16 cellular contexts compared by ENCODE assay signal in genomic region chrX:148371251-148371650, GRCh38.
DNase-seq lines count a peak whose midpoint lies in the region; ATAC-seq and TF ChIP-seq lines count a peak whose summit lies in the region.
"Had no signal": no experiment of that assay in that cellular context is flagged by ENCODE, and none has a peak within 500 bp of the region (broad histone marks: within the 10 kb centered on the region; RNA-seq: fewer than 3 reads in every experiment).

No MANE protein-coding gene starts in this region.

- DNase-seq in hepatocyte (ENCODE audit: low spot score), result no peak
- no peak for DNase-seq in NCI-H2171 (lab: John Stamatoyannopoulos, UW)
- no peak for DNase-seq in glutamatergic neuron
- DNase-seq: 8988T, AML-193, Calu3, DMS 273 treated with DMSO at 0.1 percent for 48 hours had no signal

- H3K27ac Mint-ChIP-seq in nephron (peak overlapping the region in 2 of 3 experiments; percentile 38 to 70), glutamatergic neuron (ENCODE audit: unreplicated experiment) (no peak overlapping the region)

- H3K9me3 ChIP-seq in Loucy (ENCODE audit: insufficient read depth, low read depth, low read length), result no peaks in the 10 kb centered on the region
- peaks cover 9% of the 10 kb centered on the region for H3K9me3 ChIP-seq in hepatocyte (ENCODE audit: low read depth)

- H3K4me3 ChIP-seq in Loucy (ENCODE audit: low read length, poor library complexity, severe bottlenecking) (no peak overlapping the region), hepatocyte (no peak overlapping the region)
- H3K4me3 ChIP-seq: BLaER1, GM12878, HAP-1 had no signal

- H3K27ac ChIP-seq in 22Rv1 (peak overlapping the region; percentile 54), hepatocyte (peak overlapping the region; percentile 58)
- H3K27ac ChIP-seq: BLaER1, HL-60 had no signal

- H3K4me1 Mint-ChIP-seq in nephron (peaks cover 3% of the 10 kb centered on the region), glutamatergic neuron (ENCODE audit: low read depth, unreplicated experiment) (no peaks in the 10 kb centered on the region)

- H3K4me2 ChIP-seq in Loucy (ENCODE audit: low read depth, low read length, poor library complexity, severe bottlenecking) (no peak overlapping the region), hepatocyte (no peak overlapping the region)

- H3K4me3 Mint-ChIP-seq in nephron (no peak overlapping the region), glutamatergic neuron (ENCODE audit: unreplicated experiment) (no peak overlapping the region)

- no peaks in the 10 kb centered on the region for H3K9me2 ChIP-seq in Loucy (replicated peaks; ENCODE audit: low read depth, low read length)
- H3K9me2 ChIP-seq in hepatocyte (replicated peaks; ENCODE audit: insufficient read depth), result no peaks in the 10 kb centered on the region

- peaks cover 25% of the 10 kb centered on the region for H3K9me3 Mint-ChIP-seq in nephron
- no peaks in the 10 kb centered on the region for H3K9me3 Mint-ChIP-seq in glutamatergic neuron (ENCODE audit: unreplicated experiment)

- no peak overlapping the region for H3K9ac ChIP-seq in Loucy (ENCODE audit: low read depth, low read length, poor library complexity, severe bottlenecking)
- H3K9ac ChIP-seq: BLaER1 had no signal

- H3K4me1 ChIP-seq in Loucy (ENCODE audit: insufficient read depth, low read length, poor library complexity, severe bottlenecking) (peaks cover 20% of the 10 kb centered on the region), hepatocyte (ENCODE audit: insufficient read depth) (peaks cover 3% of the 10 kb centered on the region)

- no peaks in the 10 kb centered on the region for H3K36me3 Mint-ChIP-seq in nephron (ENCODE audit: low read depth)
- no peaks in the 10 kb centered on the region for H3K36me3 Mint-ChIP-seq in glutamatergic neuron (ENCODE audit: unreplicated experiment)

- H2AFZ ChIP-seq in Loucy (ENCODE audit: low read length), result peak overlapping the region; percentile 59; the same call in 1 of the 2 replicates
- H2AFZ ChIP-seq in hepatocyte, result no peak overlapping the region

- no peak for TF ChIP-seq CTCF in 22Rv1 (IDR thresholded peaks at IDR 0.05)
- TF ChIP-seq CTCF in Loucy (conservative IDR thresholded peaks at IDR 0.05; ENCODE audit: low read length), result no peak
- no peak for TF ChIP-seq CTCF in hepatocyte (IDR thresholded peaks at IDR 0.05; ENCODE audit: poor library complexity)
- TF ChIP-seq CTCF in nephron (IDR thresholded peaks at IDR 0.05; ENCODE audit: unreplicated experiment in 3 of 3), result no peak
- TF ChIP-seq CTCF in glutamatergic neuron (IDR thresholded peaks at IDR 0.05; ENCODE audit: partially characterized antibody, unreplicated experiment), result no peak

- no peaks in the 10 kb centered on the region for H3K79me2 ChIP-seq in Loucy (ENCODE audit: insufficient read depth, low read length)
- H3K79me2 ChIP-seq in hepatocyte, result no peaks in the 10 kb centered on the region

- H3K27me3 Mint-ChIP-seq in nephron (ENCODE audit: low read depth), result no peaks in the 10 kb centered on the region
- no peaks in the 10 kb centered on the region for H3K27me3 Mint-ChIP-seq in glutamatergic neuron (ENCODE audit: unreplicated experiment)

- 70% methylated on average over 2 of the region's 2 CpGs for WGBS in hepatocyte (ENCODE audit: low lambda C conversion rate, missing lambda C conversion rate)

- no peaks in the 10 kb centered on the region for H3F3A ChIP-seq in Loucy (ENCODE audit: low read depth)

- H3K36me3 ChIP-seq in Loucy (ENCODE audit: insufficient read depth, low read length) (no peaks in the 10 kb centered on the region), hepatocyte (replicated peaks; ENCODE audit: insufficient read depth, low read depth) (no peaks in the 10 kb centered on the region)
- H3K36me3 ChIP-seq: BLaER1, HAP-1 had no signal

- no peaks in the 10 kb centered on the region for H4K20me1 ChIP-seq in Loucy (ENCODE audit: insufficient read depth, low read length, poor library complexity, severe bottlenecking)
- no peaks in the 10 kb centered on the region for H4K20me1 ChIP-seq in hepatocyte (ENCODE audit: insufficient read depth, poor library complexity, severe bottlenecking)
- H4K20me1 ChIP-seq: BLaER1 had no signal

- ATAC-seq in HG02759 (IDR thresholded peaks at IDR 0.05; ENCODE audit: unreplicated experiment) (no peak), GM19467 (IDR thresholded peaks at IDR 0.05; ENCODE audit: unreplicated experiment) (no peak)
- ATAC-seq: GM12878 had no signal

- H3K27me3 ChIP-seq in Loucy (ENCODE audit: insufficient read depth, low read length, poor library complexity, severe bottlenecking), result no peaks in the 10 kb centered on the region
- no peaks in the 10 kb centered on the region for H3K27me3 ChIP-seq in hepatocyte
- H3K27me3 ChIP-seq: BLaER1 had no signal
